In genomic region chr5:172906436-172906835, GRCh38 we compare ENCODE assay signal across 8 cellular contexts. TPM values are rescaled to one million over a fixed set of nuclear protein-coding genes. Genes with fewer than 3 reads are reported as not detected.
DNase-seq lines count a peak whose midpoint lies in the region; ATAC-seq, FAIRE-seq and TF ChIP-seq lines count a peak whose summit lies in the region.

No MANE protein-coding gene starts in this region.

- H3K4me1 ChIP-seq in psoas muscle (peaks cover 47% of the 10 kb centered on the region), testis (peaks cover 38% of the 10 kb centered on the region)

- ATAC-seq in HG02610 (IDR thresholded peaks at IDR 0.05; ENCODE audit: unreplicated experiment) (peak; percentile 57), psoas muscle (no peak)

- H3K36me3 ChIP-seq in psoas muscle (ENCODE audit: insufficient read depth in 1 of 2, low read depth in 1 of 2) (peaks cover 0 to 13% of the 10 kb centered on the region in 2 donors), testis (ENCODE audit: low read depth, missing control alignments) (no peaks in the 10 kb centered on the region)

- H3K9me3 ChIP-seq in psoas muscle = no peaks in the 10 kb centered on the region
- no peaks in the 10 kb centered on the region for H3K9me3 ChIP-seq in testis

- intact Hi-C loops in psoas muscle (cut with DNase I) (no loop called here), testis (cut with DNase I; ENCODE audit: low total_unique reads) (no loop called here)

- DNase-seq in GM12892 (ENCODE audit: insufficient read length) = no peak
- DNase-seq in astrocyte of the spinal cord (ENCODE audit: low read depth, low spot score) = peak; percentile 90
- no peak for DNase-seq in psoas muscle
- no peak for DNase-seq in testis
- no peak for DNase-seq in stimulated activated CD8-positive, alpha-beta memory T cell treated with anti-CD3 and anti-CD28 coated beads, Interleukin-4, amount 100 ng/mL, for 48 hours
- no peak for DNase-seq in COR-L47 (lab: John Stamatoyannopoulos, UW)
- no peak for DNase-seq in NCI-H510A (lab: John Stamatoyannopoulos, UW)

- in situ Hi-C loops in astrocyte of the spinal cord (cut with HindIII; ENCODE audit: low sequenced_read_pairs) = no loop called here

- H3K27me3 ChIP-seq in psoas muscle (ENCODE audit: insufficient read depth in 3 of 3, low read length in 2 of 3) = no peaks in the 10 kb centered on the region
- H3K27me3 ChIP-seq in testis = no peaks in the 10 kb centered on the region

- TF ChIP-seq CTCF in astrocyte of the spinal cord (IDR thresholded peaks at IDR 0.05; ENCODE audit: low read depth, low read length) = no peak
- no peak for TF ChIP-seq CTCF in psoas muscle (IDR thresholded peaks at IDR 0.05)
- TF ChIP-seq CTCF in testis (IDR thresholded peaks at IDR 0.05) = no peak

- peak; percentile 46 for FAIRE-seq in GM12892 (lab: Jason Lieb, UNC)

- H3K4me3 ChIP-seq in astrocyte of the spinal cord (ENCODE audit: low read depth, low read length) = no peak overlapping the region
- no peak overlapping the region for H3K4me3 ChIP-seq in psoas muscle
- no peak overlapping the region for H3K4me3 ChIP-seq in testis

- 71 to 84% (median 76%) methylated on average over 6 of the region's 6 CpGs for WGBS in psoas muscle, 3 donors
- 62 to 73% methylated on average over 5 to 6 of the region's 6 CpGs for WGBS in testis, 2 donors

- H3K27ac ChIP-seq in psoas muscle = peak overlapping the region; percentile 36
- peak overlapping the region in 1 of 2 donors; percentile 92 for H3K27ac ChIP-seq in testis

- no peak for TF ChIP-seq POLR2A in GM12892 (IDR thresholded peaks at IDR 0.05; ENCODE audit: low read depth, low read length)
- TF ChIP-seq POLR2A in testis (IDR thresholded peaks at IDR 0.05) = no peak

RNA-seq across cellular contexts. Expression of gene RPL26L1, which starts 52.8 kb away (rescaled TPM):
- 86.9 TPM for polyA plus RNA-seq in GM12892 (2012; ENCODE audit: missing spikeins)
- total RNA-seq in psoas muscle (10 to 100 TPM; 21.5 to 31.4 (median 27.7) TPM), testis (10 to 100 TPM; 63.0 to 67.3 TPM)
- polyA plus RNA-seq in psoas muscle (10 to 100 TPM; 33.3 to 80.9 (median 50.7) TPM), testis (ENCODE audit: insufficient read depth, low read depth, low replicate concordance) (164 TPM)
